ENCODE assay signal across 2 cellular contexts in genomic region chr5:37842048-37842447, GRCh38.
TF ChIP-seq lines count a peak whose summit lies in the region.

No MANE protein-coding gene starts in this region.

TF ChIP-seq in SK-N-SH, 30 proteins besides CTCF, POLR2A, EP300 and RAD21 (continued from another document):
- no peak for TF ChIP-seq REST (IDR thresholded peaks at IDR 0.05; ENCODE audit: low read depth, low read length)
- no peak for TF ChIP-seq USF2 (IDR thresholded peaks at IDR 0.05; ENCODE audit: borderline replicate concordance, low read depth, low read length)
- no peak for TF ChIP-seq SMC3 (IDR thresholded peaks at IDR 0.05; ENCODE audit: low read depth, low read length)
- no peak for TF ChIP-seq YY1 (IDR thresholded peaks at IDR 0.05; ENCODE audit: low read depth)
- no peak for TF ChIP-seq JUND (IDR thresholded peaks at IDR 0.05)
- no peak for TF ChIP-seq GABPA (IDR thresholded peaks at IDR 0.05; ENCODE audit: low read depth)
- TF ChIP-seq IRF3 (IDR thresholded peaks at IDR 0.05; ENCODE audit: low read depth, low read length): no peak
- TF ChIP-seq GATA2 (CRISPR knock-in tag; IDR thresholded peaks at IDR 0.05): no peak
- no peak for TF ChIP-seq SIN3A (IDR thresholded peaks at IDR 0.05; ENCODE audit: borderline replicate concordance, low read depth, low read length)
- TF ChIP-seq RCOR1 (IDR thresholded peaks at IDR 0.05; ENCODE audit: low read length): no peak
- no peak for TF ChIP-seq EZH2phosphoT487 (IDR thresholded peaks at IDR 0.05; ENCODE audit: borderline replicate concordance, low read depth)
- no peak for TF ChIP-seq MAX (IDR thresholded peaks at IDR 0.05; ENCODE audit: low read depth)

TF ChIP-seq in WTC11, 78 proteins besides CTCF, POLR2A, EP300 and RAD21 (continued from another document):
- TF ChIP-seq PRDM15 (CRISPR knock-in tag; IDR thresholded peaks at IDR 0.05) (no peak), RORB (CRISPR knock-in tag; IDR thresholded peaks at IDR 0.05) (no peak), ESRRA (CRISPR knock-in tag; IDR thresholded peaks at IDR 0.05; ENCODE audit: borderline replicate concordance) (no peak), ZNF532 (CRISPR knock-in tag; IDR thresholded peaks at IDR 0.05; ENCODE audit: borderline replicate concordance) (no peak), ZNF512 (CRISPR knock-in tag; IDR thresholded peaks at IDR 0.05; ENCODE audit: borderline replicate concordance) (no peak), FOXP4 (CRISPR knock-in tag; IDR thresholded peaks at IDR 0.05) (no peak), E2F4 (CRISPR knock-in tag; IDR thresholded peaks at IDR 0.05; ENCODE audit: borderline replicate concordance, low read depth) (no peak)
